1 cellular context compared by ENCODE assay signal in the genomic region with DNA sequence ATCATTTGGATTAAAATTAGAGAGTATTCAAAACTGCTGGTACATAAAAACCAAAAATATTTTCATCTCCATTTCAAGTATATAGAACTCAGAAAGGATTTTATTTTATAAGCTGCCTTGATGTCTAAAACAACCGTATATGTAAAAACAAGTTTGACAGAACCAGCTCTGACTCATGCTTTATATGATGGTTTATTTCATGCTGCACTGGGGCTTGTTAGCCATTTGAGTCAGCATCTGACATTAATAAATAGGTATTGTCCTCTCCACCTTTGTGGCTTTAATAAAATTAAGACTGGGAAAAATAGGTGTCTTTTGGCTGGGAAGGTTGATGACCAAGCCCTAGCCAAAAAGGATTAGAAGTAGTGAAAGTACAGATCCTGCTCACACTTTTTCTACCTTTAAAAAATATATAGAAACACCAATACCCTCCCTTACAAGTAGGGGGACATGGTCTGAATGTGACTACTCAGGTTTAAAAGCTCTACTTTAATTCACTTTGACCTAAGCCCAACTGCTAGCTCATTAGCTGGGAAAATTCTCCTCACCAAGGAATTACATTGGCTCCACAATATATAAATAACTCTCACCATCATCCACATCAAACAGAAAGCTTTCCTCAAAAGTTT.
TF ChIP-seq lines count a peak whose summit lies in the region.

No MANE protein-coding gene starts in this region.

TF ChIP-seq in K562, 482 proteins besides CTCF, POLR2A, EP300 and RAD21:
- TF ChIP-seq, protein P1, sequence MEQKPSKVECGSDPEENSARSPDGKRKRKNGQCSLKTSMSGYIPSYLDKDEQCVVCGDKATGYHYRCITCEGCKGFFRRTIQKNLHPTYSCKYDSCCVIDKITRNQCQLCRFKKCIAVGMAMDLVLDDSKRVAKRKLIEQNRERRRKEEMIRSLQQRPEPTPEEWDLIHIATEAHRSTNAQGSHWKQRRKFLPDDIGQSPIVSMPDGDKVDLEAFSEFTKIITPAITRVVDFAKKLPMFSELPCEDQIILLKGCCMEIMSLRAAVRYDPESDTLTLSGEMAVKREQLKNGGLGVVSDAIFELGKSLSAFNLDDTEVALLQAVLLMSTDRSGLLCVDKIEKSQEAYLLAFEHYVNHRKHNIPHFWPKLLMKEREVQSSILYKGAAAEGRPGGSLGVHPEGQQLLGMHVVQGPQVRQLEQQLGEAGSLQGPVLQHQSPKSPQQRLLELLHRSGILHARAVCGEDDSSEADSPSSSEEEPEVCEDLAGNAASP (IDR thresholded peaks at IDR 0.05): no peak
- TF ChIP-seq ZNF316 (IDR thresholded peaks at IDR 0.05): no peak
- no peak for TF ChIP-seq SUPT5H (IDR thresholded peaks at IDR 0.05)
- no peak for TF ChIP-seq RBBP5 (IDR thresholded peaks at IDR 0.05; ENCODE audit: borderline replicate concordance, insufficient read depth, low read length, poor library complexity, severe bottlenecking)
- TF ChIP-seq, protein P2, sequence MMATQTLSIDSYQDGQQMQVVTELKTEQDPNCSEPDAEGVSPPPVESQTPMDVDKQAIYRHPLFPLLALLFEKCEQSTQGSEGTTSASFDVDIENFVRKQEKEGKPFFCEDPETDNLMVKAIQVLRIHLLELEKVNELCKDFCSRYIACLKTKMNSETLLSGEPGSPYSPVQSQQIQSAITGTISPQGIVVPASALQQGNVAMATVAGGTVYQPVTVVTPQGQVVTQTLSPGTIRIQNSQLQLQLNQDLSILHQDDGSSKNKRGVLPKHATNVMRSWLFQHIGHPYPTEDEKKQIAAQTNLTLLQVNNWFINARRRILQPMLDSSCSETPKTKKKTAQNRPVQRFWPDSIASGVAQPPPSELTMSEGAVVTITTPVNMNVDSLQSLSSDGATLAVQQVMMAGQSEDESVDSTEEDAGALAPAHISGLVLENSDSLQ (IDR thresholded peaks at IDR 0.05): no peak
- no peak for TF ChIP-seq ILF3 (IDR thresholded peaks at IDR 0.05; ENCODE audit: borderline replicate concordance)
- TF ChIP-seq MTA3 (IDR thresholded peaks at IDR 0.05; ENCODE audit: borderline replicate concordance): no peak
- no peak for TF ChIP-seq POLR2AphosphoS5 (IDR thresholded peaks at IDR 0.05; ENCODE audit: control insufficient read depth, insufficient read depth, low read depth, low read length)
- TF ChIP-seq POLR3A (IDR thresholded peaks at IDR 0.05; ENCODE audit: borderline replicate concordance, extremely low read depth, insufficient read depth, insufficient read length): no peak
- no peak for TF ChIP-seq ZNF146 (CRISPR knock-in tag; IDR thresholded peaks at IDR 0.05; ENCODE audit: unreplicated experiment)
- TF ChIP-seq, protein P3, sequence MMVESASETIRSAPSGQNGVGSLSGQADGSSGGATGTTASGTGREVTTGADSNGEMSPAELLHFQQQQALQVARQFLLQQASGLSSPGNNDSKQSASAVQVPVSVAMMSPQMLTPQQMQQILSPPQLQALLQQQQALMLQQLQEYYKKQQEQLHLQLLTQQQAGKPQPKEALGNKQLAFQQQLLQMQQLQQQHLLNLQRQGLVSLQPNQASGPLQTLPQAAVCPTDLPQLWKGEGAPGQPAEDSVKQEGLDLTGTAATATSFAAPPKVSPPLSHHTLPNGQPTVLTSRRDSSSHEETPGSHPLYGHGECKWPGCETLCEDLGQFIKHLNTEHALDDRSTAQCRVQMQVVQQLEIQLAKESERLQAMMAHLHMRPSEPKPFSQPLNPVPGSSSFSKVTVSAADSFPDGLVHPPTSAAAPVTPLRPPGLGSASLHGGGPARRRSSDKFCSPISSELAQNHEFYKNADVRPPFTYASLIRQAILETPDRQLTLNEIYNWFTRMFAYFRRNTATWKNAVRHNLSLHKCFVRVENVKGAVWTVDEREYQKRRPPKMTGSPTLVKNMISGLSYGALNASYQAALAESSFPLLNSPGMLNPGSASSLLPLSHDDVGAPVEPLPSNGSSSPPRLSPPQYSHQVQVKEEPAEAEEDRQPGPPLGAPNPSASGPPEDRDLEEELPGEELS (CRISPR knock-in tag; IDR thresholded peaks at IDR 0.05; ENCODE audit: borderline replicate concordance): no peak
- TF ChIP-seq U2AF1 (optimal IDR thresholded peaks at IDR 0.05; ENCODE audit: low read depth, low read length): no peak
- TF ChIP-seq, protein P4, sequence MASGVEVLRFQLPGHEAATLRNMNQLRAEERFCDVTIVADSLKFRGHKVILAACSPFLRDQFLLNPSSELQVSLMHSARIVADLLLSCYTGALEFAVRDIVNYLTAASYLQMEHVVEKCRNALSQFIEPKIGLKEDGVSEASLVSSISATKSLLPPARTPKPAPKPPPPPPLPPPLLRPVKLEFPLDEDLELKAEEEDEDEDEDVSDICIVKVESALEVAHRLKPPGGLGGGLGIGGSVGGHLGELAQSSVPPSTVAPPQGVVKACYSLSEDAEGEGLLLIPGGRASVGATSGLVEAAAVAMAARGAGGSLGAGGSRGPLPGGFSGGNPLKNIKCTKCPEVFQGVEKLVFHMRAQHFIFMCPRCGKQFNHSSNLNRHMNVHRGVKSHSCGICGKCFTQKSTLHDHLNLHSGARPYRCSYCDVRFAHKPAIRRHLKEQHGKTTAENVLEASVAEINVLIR (CRISPR knock-in tag; IDR thresholded peaks at IDR 0.05): no peak
- no peak for TF ChIP-seq ZNF3 (CRISPR knock-in tag; IDR thresholded peaks at IDR 0.05)
